Comparison of ENCODE assay signal across 1 cellular context in the genomic region with DNA sequence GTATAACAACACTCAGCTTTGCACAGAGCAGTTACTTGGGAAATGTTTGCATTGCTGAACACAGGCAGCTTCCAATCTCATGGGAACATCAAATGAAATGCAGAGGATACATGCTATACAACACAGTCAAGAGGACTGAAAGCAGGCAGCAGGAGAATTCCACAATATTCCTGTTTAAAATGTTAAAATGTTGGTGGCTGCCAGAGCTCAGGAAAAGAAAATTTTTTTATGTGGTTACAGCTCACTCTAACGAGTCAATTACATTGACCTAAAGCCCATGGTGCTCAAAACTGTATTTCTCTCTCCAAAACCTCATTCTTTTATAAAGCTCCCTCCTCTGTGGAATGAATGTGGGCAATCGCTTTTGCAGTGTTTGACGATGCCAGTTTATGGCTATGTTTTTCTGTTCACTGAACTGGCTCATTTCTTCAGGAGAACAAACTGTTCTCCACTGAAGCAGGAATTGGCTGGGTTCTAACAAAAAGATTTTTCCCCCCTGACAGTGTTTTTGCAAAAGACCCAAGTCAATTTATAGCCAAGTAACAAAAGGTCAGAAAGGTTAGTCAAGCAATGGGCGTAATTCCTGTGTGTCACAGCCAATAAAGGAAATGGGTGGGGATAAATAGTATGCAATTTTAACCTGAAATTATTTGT.
TF ChIP-seq lines count a peak whose summit lies in the region.

No MANE protein-coding gene starts in this region.

TF ChIP-seq in SK-N-SH, 30 proteins besides CTCF, POLR2A, EP300 and RAD21 (continued from another document):
- TF ChIP-seq, protein P1, sequence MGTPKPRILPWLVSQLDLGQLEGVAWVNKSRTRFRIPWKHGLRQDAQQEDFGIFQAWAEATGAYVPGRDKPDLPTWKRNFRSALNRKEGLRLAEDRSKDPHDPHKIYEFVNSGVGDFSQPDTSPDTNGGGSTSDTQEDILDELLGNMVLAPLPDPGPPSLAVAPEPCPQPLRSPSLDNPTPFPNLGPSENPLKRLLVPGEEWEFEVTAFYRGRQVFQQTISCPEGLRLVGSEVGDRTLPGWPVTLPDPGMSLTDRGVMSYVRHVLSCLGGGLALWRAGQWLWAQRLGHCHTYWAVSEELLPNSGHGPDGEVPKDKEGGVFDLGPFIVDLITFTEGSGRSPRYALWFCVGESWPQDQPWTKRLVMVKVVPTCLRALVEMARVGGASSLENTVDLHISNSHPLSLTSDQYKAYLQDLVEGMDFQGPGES (IDR thresholded peaks at IDR 0.05; ENCODE audit: low read depth, low read length): no peak
- TF ChIP-seq, protein P2, sequence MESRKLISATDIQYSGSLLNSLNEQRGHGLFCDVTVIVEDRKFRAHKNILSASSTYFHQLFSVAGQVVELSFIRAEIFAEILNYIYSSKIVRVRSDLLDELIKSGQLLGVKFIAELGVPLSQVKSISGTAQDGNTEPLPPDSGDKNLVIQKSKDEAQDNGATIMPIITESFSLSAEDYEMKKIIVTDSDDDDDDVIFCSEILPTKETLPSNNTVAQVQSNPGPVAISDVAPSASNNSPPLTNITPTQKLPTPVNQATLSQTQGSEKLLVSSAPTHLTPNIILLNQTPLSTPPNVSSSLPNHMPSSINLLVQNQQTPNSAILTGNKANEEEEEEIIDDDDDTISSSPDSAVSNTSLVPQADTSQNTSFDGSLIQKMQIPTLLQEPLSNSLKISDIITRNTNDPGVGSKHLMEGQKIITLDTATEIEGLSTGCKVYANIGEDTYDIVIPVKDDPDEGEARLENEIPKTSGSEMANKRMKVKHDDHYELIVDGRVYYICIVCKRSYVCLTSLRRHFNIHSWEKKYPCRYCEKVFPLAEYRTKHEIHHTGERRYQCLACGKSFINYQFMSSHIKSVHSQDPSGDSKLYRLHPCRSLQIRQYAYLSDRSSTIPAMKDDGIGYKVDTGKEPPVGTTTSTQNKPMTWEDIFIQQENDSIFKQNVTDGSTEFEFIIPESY (IDR thresholded peaks at IDR 0.05; ENCODE audit: borderline replicate concordance, low read depth): no peak
- no peak for TF ChIP-seq SIN3A (IDR thresholded peaks at IDR 0.05; ENCODE audit: borderline replicate concordance, low read depth, low read length)
- TF ChIP-seq RXRA (IDR thresholded peaks at IDR 0.05; ENCODE audit: borderline replicate concordance, low read depth): no peak
